1 cellular context compared by ENCODE assay signal in the genomic region with DNA sequence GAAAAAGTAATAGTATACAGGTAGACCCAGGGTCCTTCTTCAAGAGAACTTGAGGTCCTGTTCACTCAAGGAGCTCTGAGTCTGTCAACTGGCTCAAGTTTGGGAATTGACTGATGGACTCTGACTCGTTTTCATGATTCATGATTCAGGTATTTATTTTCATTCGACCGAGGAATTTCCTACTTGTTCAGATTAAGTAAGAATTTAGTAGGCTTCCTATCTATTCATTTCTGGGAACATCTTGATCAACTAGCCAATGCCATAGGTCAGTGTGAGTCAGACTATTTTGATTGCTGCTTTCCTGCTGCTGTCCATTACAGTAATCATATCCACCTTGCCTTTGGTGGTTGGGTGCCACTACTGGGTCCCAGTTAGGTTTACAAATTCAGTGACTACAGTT.
TF ChIP-seq lines count a peak whose summit lies in the region.

No MANE protein-coding gene starts in this region.

TF ChIP-seq in SK-N-SH, 30 proteins besides CTCF, POLR2A, EP300 and RAD21 (continued from another document):
- TF ChIP-seq, protein P1, sequence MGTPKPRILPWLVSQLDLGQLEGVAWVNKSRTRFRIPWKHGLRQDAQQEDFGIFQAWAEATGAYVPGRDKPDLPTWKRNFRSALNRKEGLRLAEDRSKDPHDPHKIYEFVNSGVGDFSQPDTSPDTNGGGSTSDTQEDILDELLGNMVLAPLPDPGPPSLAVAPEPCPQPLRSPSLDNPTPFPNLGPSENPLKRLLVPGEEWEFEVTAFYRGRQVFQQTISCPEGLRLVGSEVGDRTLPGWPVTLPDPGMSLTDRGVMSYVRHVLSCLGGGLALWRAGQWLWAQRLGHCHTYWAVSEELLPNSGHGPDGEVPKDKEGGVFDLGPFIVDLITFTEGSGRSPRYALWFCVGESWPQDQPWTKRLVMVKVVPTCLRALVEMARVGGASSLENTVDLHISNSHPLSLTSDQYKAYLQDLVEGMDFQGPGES (IDR thresholded peaks at IDR 0.05; ENCODE audit: low read depth, low read length): no peak
- TF ChIP-seq ELF1 (IDR thresholded peaks at IDR 0.05) (no peak), YY1 (IDR thresholded peaks at IDR 0.05; ENCODE audit: low read depth) (no peak), RXRA (IDR thresholded peaks at IDR 0.05; ENCODE audit: borderline replicate concordance, low read depth) (peak; percentile 31; the same call in 1 of the 2 replicates), NRF1 (IDR thresholded peaks at IDR 0.05; ENCODE audit: low read depth, low read length) (no peak), NFIC (IDR thresholded peaks at IDR 0.05; ENCODE audit: borderline replicate concordance) (peak; percentile 47; the same call in 1 of the 2 replicates), SIN3A (IDR thresholded peaks at IDR 0.05; ENCODE audit: borderline replicate concordance, low read depth, low read length) (0 out of 2 replicates have a peak, but pooled peaks have one; percentile 18), TEAD4 (IDR thresholded peaks at IDR 0.05; ENCODE audit: borderline replicate concordance, insufficient read depth) (peak; percentile 72), FOXJ3 (CRISPR knock-in tag; IDR thresholded peaks at IDR 0.05) (no peak), EZH2phosphoT487 (IDR thresholded peaks at IDR 0.05; ENCODE audit: borderline replicate concordance, low read depth) (no peak), JUND (IDR thresholded peaks at IDR 0.05) (peak; percentile 83), FOSL2 (IDR thresholded peaks at IDR 0.05; ENCODE audit: borderline replicate concordance, low read depth) (peak; percentile 77; the same call in 1 of the 2 replicates), RFX5 (IDR thresholded peaks at IDR 0.05; ENCODE audit: low read length) (no peak), SMC3 (IDR thresholded peaks at IDR 0.05; ENCODE audit: low read depth, low read length) (no peak), CHD2 (IDR thresholded peaks at IDR 0.05; ENCODE audit: low read length, partially characterized antibody) (no peak), GATA2 (CRISPR knock-in tag; IDR thresholded peaks at IDR 0.05) (no peak)
- TF ChIP-seq, protein P2, sequence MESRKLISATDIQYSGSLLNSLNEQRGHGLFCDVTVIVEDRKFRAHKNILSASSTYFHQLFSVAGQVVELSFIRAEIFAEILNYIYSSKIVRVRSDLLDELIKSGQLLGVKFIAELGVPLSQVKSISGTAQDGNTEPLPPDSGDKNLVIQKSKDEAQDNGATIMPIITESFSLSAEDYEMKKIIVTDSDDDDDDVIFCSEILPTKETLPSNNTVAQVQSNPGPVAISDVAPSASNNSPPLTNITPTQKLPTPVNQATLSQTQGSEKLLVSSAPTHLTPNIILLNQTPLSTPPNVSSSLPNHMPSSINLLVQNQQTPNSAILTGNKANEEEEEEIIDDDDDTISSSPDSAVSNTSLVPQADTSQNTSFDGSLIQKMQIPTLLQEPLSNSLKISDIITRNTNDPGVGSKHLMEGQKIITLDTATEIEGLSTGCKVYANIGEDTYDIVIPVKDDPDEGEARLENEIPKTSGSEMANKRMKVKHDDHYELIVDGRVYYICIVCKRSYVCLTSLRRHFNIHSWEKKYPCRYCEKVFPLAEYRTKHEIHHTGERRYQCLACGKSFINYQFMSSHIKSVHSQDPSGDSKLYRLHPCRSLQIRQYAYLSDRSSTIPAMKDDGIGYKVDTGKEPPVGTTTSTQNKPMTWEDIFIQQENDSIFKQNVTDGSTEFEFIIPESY (IDR thresholded peaks at IDR 0.05; ENCODE audit: borderline replicate concordance, low read depth): no peak
- TF ChIP-seq, protein P3, sequence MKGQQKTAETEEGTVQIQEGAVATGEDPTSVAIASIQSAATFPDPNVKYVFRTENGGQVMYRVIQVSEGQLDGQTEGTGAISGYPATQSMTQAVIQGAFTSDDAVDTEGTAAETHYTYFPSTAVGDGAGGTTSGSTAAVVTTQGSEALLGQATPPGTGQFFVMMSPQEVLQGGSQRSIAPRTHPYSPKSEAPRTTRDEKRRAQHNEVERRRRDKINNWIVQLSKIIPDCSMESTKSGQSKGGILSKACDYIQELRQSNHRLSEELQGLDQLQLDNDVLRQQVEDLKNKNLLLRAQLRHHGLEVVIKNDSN (IDR thresholded peaks at IDR 0.05; ENCODE audit: borderline replicate concordance, low read depth): no peak
- TF ChIP-seq, protein P4, sequence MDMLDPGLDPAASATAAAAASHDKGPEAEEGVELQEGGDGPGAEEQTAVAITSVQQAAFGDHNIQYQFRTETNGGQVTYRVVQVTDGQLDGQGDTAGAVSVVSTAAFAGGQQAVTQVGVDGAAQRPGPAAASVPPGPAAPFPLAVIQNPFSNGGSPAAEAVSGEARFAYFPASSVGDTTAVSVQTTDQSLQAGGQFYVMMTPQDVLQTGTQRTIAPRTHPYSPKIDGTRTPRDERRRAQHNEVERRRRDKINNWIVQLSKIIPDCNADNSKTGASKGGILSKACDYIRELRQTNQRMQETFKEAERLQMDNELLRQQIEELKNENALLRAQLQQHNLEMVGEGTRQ (IDR thresholded peaks at IDR 0.05; ENCODE audit: borderline replicate concordance, low read depth, low read length): no peak
- TF ChIP-seq, protein P5, sequence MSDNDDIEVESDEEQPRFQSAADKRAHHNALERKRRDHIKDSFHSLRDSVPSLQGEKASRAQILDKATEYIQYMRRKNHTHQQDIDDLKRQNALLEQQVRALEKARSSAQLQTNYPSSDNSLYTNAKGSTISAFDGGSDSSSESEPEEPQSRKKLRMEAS (IDR thresholded peaks at IDR 0.05; ENCODE audit: low read depth): no peak
